9 cellular contexts compared by ENCODE assay signal in genomic region chr14:99758121-99758871, GRCh38. TPM values are rescaled to one million over a fixed set of nuclear protein-coding genes. Genes with fewer than 3 reads are reported as not detected.
A peak's percentile ranks its signal among the peaks of the same experiment; 100 is the strongest.
DNase-seq lines count a peak whose midpoint lies in the region; ATAC-seq and TF ChIP-seq lines count a peak whose summit lies in the region.
"Had no signal": no experiment of that assay in that cellular context is flagged by ENCODE, and none has a peak within 500 bp of the region (broad histone marks: within the 10 kb centered on the region; RNA-seq: fewer than 3 reads in every experiment).

No MANE protein-coding gene starts in this region.

- H3K36me3 ChIP-seq in neuron (ENCODE audit: insufficient read depth, low read length) (no peaks in the 10 kb centered on the region), testis (ENCODE audit: low read depth, missing control alignments) (no peaks in the 10 kb centered on the region)

- peak overlapping the region; percentile 6 for H3K4me3 ChIP-seq in neuron (ENCODE audit: low read length)
- no peak overlapping the region for H3K4me3 ChIP-seq in testis

- DNase-seq in Caki2 (ENCODE audit: low read depth) (peak; percentile 79), NCI-H446 treated with DMSO at 0.1 percent for 48 hours (lab: John Stamatoyannopoulos, UW) (peak; percentile 65), epithelial cell of prostate (ENCODE audit: low read depth, low spot score) (peak; percentile 90), NCI-H510A treated with DMSO at 0.1 percent for 48 hours (lab: John Stamatoyannopoulos, UW) (no peak), testis (no peak), GF-D8 (lab: John Stamatoyannopoulos, UW) (no peak)
- DNase-seq: stimulated activated CD4-positive, alpha-beta T cell treated with anti-CD3 and anti-CD28 coated beads, Interleukin-4, amount 100 ng/mL, for 1 hour had no signal

- TF ChIP-seq CTCF in testis (IDR thresholded peaks at IDR 0.05), result no peak

- no peaks in the 10 kb centered on the region for H3K9me3 ChIP-seq in neuron (ENCODE audit: low read length)
- no peaks in the 10 kb centered on the region for H3K9me3 ChIP-seq in testis

- WGBS in testis, 2 donors, result 81 to 89% methylated on average over 11 of the region's 11 CpGs

- intact Hi-C loops in testis (cut with DNase I; ENCODE audit: low total_unique reads), result no loop called here

- H3K4me1 ChIP-seq in neuron (ENCODE audit: insufficient read depth, low read length), result peaks cover 27% of the 10 kb centered on the region
- H3K4me1 ChIP-seq in testis, result peaks cover 14% of the 10 kb centered on the region

- H2AFZ ChIP-seq in neuron (ENCODE audit: low read depth, low read length), result peak overlapping the region; percentile 3

- in situ Hi-C loops in Caki2 (cut with HindIII; ENCODE audit: low pct_unique_long_range_greater_than_20kb, low sequenced_read_pairs), result no loop called here

- no peak for TF ChIP-seq POLR2A in testis (IDR thresholded peaks at IDR 0.05)

- ATAC-seq in GM19328 (IDR thresholded peaks at IDR 0.05; ENCODE audit: unreplicated experiment), result no peak

- H3K27ac ChIP-seq in epithelial cell of prostate (peak overlapping the region; percentile 95), testis (no peak overlapping the region)

- H3K27me3 ChIP-seq in neuron (ENCODE audit: insufficient read depth, low read length), result no peaks in the 10 kb centered on the region
- H3K27me3 ChIP-seq in testis, result no peaks in the 10 kb centered on the region

RNA-seq across cellular contexts. Expression of gene EML1, which starts 34.9 kb away (rescaled TPM):
- 5.4 and 7.4 TPM in 2 replicates for total RNA-seq in Caki2 (2014; rRNA removed; shearing (Covaris generic); ENCODE audit: low replicate concordance)
- total RNA-seq in testis, result 10 to 100 TPM; 22.0 to 22.7 TPM
- 18.1 TPM for polyA plus RNA-seq in testis (ENCODE audit: insufficient read depth, low read depth, low replicate concordance)

Comparison
In these comparisons a context has a peak if more than half of its experiments do, and no peak if none do; other contexts are left out.
1. DNase-seq: peak in Caki2 (single experiment), NCI-H446 treated with DMSO at 0.1 percent for 48 hours (single experiment) and epithelial cell of prostate (single experiment); none in NCI-H510A treated with DMSO at 0.1 percent for 48 hours (single experiment), testis (single experiment) and GF-D8 (single experiment).